Comparison of ENCODE assay signal across 1 cellular context in the genomic region with DNA sequence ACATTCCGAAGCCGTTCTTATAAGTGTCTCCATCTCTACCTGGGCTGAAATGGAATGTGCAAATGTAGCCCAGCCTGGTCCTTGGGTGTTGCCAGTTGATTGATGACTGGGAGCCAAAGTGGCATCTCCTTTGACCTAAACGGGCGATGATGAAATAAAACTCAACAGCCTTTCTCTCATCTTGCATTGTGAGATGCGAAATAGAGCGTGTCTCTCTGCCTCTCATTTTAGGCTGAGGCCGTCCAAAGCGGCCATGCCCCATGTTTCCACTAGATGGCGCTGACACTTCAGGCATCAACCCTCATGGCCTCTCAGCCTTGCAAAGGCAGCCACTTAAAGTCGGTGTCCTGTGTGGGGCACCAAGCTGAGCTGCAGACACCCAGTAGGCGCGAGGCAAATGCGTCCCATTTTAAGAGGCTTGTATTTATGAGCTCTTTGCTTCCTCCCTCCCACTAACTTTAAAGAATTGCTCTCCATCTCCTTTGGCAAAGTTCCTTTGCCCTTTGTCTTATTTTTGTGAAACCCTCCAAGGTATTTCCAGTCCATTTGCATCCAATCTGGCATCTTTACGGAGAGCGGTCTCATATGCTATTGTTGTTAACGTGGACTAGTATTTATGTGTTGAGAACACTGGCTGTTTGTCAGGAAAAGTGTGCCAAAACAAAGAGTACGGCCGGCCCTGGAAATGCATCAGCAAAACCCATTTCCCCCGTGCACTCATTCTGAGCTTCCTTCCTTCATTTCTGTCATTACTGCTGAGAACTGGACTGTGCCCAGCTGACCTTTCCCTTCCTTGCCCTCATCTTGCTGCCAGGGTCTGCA.
TF ChIP-seq lines count a peak whose summit lies in the region.

No MANE protein-coding gene starts in this region.

TF ChIP-seq in IMR-90, 13 proteins besides CTCF, POLR2A, EP300 and RAD21:
- TF ChIP-seq CEBPB (IDR thresholded peaks at IDR 0.05; ENCODE audit: low read depth, low read length) (peak; percentile 45; the same call in 1 of the 2 replicates), SMC3 (IDR thresholded peaks at IDR 0.05; ENCODE audit: low read depth, low read length) (peak; percentile 88), CHD1 (IDR thresholded peaks at IDR 0.05; ENCODE audit: low read depth, low read length) (no peak)
